Comparison of ENCODE assay signal across 9 cellular contexts in the genomic region with DNA sequence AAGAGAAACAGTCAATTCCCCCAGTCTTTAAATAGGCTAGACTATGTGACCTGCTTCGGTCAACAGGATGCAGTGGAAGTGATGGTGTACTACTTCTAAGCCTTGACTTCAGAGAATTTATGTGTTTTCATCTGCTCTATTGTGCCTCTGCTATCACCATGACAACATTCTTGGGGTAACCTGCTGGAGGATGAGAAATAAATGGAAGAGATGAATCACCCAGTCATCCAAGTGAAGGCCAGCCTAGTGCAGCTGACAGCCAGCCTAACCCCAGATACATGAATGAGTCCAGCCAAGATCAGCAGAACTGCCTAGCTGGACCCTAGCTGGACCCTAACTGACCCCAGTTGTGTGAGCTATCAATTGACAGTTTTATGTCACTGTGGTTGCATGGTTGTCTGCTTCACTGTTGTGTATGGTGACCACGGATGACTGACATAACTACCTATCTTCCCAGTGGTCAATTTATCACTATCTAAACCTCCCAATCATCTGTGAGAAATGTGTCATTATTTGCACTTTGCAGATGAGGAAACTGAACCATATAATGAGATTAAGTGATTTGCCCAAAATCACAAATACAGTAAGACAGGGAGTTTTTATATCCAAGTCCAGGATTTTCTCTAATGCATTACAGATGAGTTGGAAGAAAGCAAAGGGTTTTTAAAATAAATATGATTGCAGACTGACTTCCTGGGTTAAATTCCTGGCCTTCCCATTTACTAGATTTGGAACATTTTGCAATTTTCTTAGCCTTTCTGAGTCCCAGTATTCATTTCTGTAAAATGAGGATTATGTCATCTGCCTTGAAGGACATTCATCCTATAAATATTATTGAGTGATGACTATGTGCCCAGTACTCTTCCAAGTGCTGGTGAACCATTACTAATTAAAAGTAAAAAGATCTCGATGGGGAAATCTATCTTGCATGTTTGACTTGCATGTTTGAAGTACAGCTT.
DNase-seq lines count a peak whose midpoint lies in the region; ATAC-seq, FAIRE-seq and TF ChIP-seq lines count a peak whose summit lies in the region.
"Had no signal": no experiment of that assay in that cellular context is flagged by ENCODE, and none has a peak within 500 bp of the region (broad histone marks: within the 10 kb centered on the region; RNA-seq: fewer than 3 reads in every experiment).

No MANE protein-coding gene starts in this region.

- H3K36me3 ChIP-seq in gastroesophageal sphincter (no peaks in the 10 kb centered on the region), Peyer's patch (no peaks in the 10 kb centered on the region)
- H3K36me3 ChIP-seq: breast epithelium had no signal

- FAIRE-seq in H54 (lab: Jason Lieb, UNC) = no peak

- no peaks in the 10 kb centered on the region for H3K36me3 Mint-ChIP-seq in stimulated activated effector memory CD8-positive, alpha-beta T cell treated with anti-CD3 and anti-CD28 coated beads, Interleukin-12 subunit alpha, Interleukin-12 subunit beta, amount 100 ng/mL, for 72 hours

- no peak for TF ChIP-seq EP300 in gastroesophageal sphincter (IDR thresholded peaks at IDR 0.05)

- H3K4me1 ChIP-seq in gastroesophageal sphincter (peaks cover 0 to 15% (median 0%) of the 10 kb centered on the region in 3 donors), Peyer's patch (no peaks in the 10 kb centered on the region)
- H3K4me1 ChIP-seq: breast epithelium had no signal

- H3K4me3 Mint-ChIP-seq in stimulated activated effector memory CD8-positive, alpha-beta T cell treated with anti-CD3 and anti-CD28 coated beads, Interleukin-12 subunit alpha, Interleukin-12 subunit beta, amount 100 ng/mL, for 72 hours = no peak overlapping the region

- TF ChIP-seq POLR2A in H54 (IDR thresholded peaks at IDR 0.05; ENCODE audit: low read depth, low read length) (no peak), gastroesophageal sphincter (IDR thresholded peaks at IDR 0.05) (no peak), Peyer's patch (IDR thresholded peaks at IDR 0.05) (no peak)

- H3K4me3 ChIP-seq in gastroesophageal sphincter (no peak overlapping the region), Peyer's patch (no peak overlapping the region)
- H3K4me3 ChIP-seq: breast epithelium had no signal

- DNase-seq in H54 (ENCODE audit: insufficient read length, low spot score) = peak; percentile 9
- DNase-seq in UCSD-AML1 (lab: John Stamatoyannopoulos, UW; ENCODE audit: unreplicated experiment) = peak; percentile 15
- no peak for DNase-seq in stimulated activated effector memory CD8-positive, alpha-beta T cell treated with anti-CD3 and anti-CD28 coated beads, Interleukin-12 subunit alpha, Interleukin-12 subunit beta, amount 100 ng/mL, for 72 hours (ENCODE audit: low spot score in 2 of 2)
- DNase-seq in stimulated activated CD4-positive, alpha-beta T cell treated with anti-CD3 and anti-CD28 coated beads, Interleukin-4, amount 100 ng/mL, for 4 hours = no peak
- no peak for DNase-seq in Peyer's patch

- peak; percentile 63 for ATAC-seq in gastroesophageal sphincter
- ATAC-seq in stimulated activated effector memory CD8-positive, alpha-beta T cell treated with anti-CD3 and anti-CD28 coated beads, Interleukin-12 subunit alpha, Interleukin-12 subunit beta, amount 100 ng/mL, for 72 hours = peak; percentile 65
- ATAC-seq in HG02588 (IDR thresholded peaks at IDR 0.05; ENCODE audit: unreplicated experiment) = no peak
- ATAC-seq: SK-N-SH treated with all-trans-retinoic acid at 6 μM for 48 hours had no signal

- H3K4me1 Mint-ChIP-seq in stimulated activated effector memory CD8-positive, alpha-beta T cell treated with anti-CD3 and anti-CD28 coated beads, Interleukin-12 subunit alpha, Interleukin-12 subunit beta, amount 100 ng/mL, for 72 hours = no peaks in the 10 kb centered on the region

- H3K27ac Mint-ChIP-seq in stimulated activated effector memory CD8-positive, alpha-beta T cell treated with anti-CD3 and anti-CD28 coated beads, Interleukin-12 subunit alpha, Interleukin-12 subunit beta, amount 100 ng/mL, for 72 hours = no peak overlapping the region

- H3K9me3 ChIP-seq in gastroesophageal sphincter (no peaks in the 10 kb centered on the region), Peyer's patch (no peaks in the 10 kb centered on the region)
- H3K9me3 ChIP-seq: breast epithelium had no signal

- TF ChIP-seq CTCF in gastroesophageal sphincter (IDR thresholded peaks at IDR 0.05) (no peak), Peyer's patch (IDR thresholded peaks at IDR 0.05) (no peak)

- WGBS in gastroesophageal sphincter (ENCODE audit: low coverage in 1 of 2), 2 donors = 23 to 43% methylated on average over 2 to 3 of the region's 3 CpGs

- H3K27ac ChIP-seq in gastroesophageal sphincter (peak overlapping the region in 3 of 4 donors; percentile 30 to 64 (median 52)), Peyer's patch (peak overlapping the region in 1 of 4 donors; percentile 24)

- H3K27me3 ChIP-seq in gastroesophageal sphincter = no peaks in the 10 kb centered on the region
- H3K27me3 ChIP-seq in Peyer's patch = no peaks in the 10 kb centered on the region
- H3K27me3 ChIP-seq: breast epithelium had no signal

- peaks cover 5% of the 10 kb centered on the region for H3K9me3 Mint-ChIP-seq in stimulated activated effector memory CD8-positive, alpha-beta T cell treated with anti-CD3 and anti-CD28 coated beads, Interleukin-12 subunit alpha, Interleukin-12 subunit beta, amount 100 ng/mL, for 72 hours

Comparison
In these comparisons a context has a peak if more than half of its experiments do, and no peak if none do; other contexts are left out.
1. DNase-seq: peak in H54 (single experiment) and UCSD-AML1 (single experiment); none in stimulated activated effector memory CD8-positive, alpha-beta T cell treated with anti-CD3 and anti-CD28 coated beads, Interleukin-12 subunit alpha, Interleukin-12 subunit beta, amount 100 ng/mL, for 72 hours (0 of 2), stimulated activated CD4-positive, alpha-beta T cell treated with anti-CD3 and anti-CD28 coated beads, Interleukin-4, amount 100 ng/mL, for 4 hours (0 of 2) and Peyer's patch (0 of 3).